In genomic region chr16:11084484-11085024, GRCh38 we compare ENCODE assay signal across 11 cellular contexts.
DNase-seq lines count a peak whose midpoint lies in the region; ATAC-seq and TF ChIP-seq lines count a peak whose summit lies in the region.
"Had no signal": no experiment of that assay in that cellular context is flagged by ENCODE, and none has a peak within 500 bp of the region (broad histone marks: within the 10 kb centered on the region; RNA-seq: fewer than 3 reads in every experiment).

No MANE protein-coding gene starts in this region.

- peak overlapping the region; percentile 16 for H3K27ac ChIP-seq in muscle layer of duodenum (ENCODE audit: low read length)
- H3K27ac ChIP-seq in mesendoderm (ENCODE audit: low read depth, low read length), result no peak overlapping the region
- H3K27ac ChIP-seq in naive thymus-derived CD4-positive, alpha-beta T cell (ENCODE audit: low read depth, low read length), result no peak overlapping the region
- no peak overlapping the region for H3K27ac ChIP-seq in RWPE1
- H3K27ac ChIP-seq: neutrophil had no signal

- H3K23ac ChIP-seq in mesendoderm (ENCODE audit: low read length), result no peak overlapping the region

- H3K4me2 ChIP-seq in mesendoderm (ENCODE audit: low read length), result no peak overlapping the region

- in situ Hi-C loops in ACHN (cut with HindIII; ENCODE audit: low pct_ligation_motif_present, low pct_unique_long_range_greater_than_20kb, low sequenced_read_pairs), result no loop called here

- no peaks in the 10 kb centered on the region for H3K79me2 ChIP-seq in mesendoderm (ENCODE audit: control insufficient read depth, insufficient read depth, low read length)

- no peak overlapping the region for H2BK15ac ChIP-seq in mesendoderm (replicated peaks; ENCODE audit: low read depth)

- no peak overlapping the region for H3K9ac ChIP-seq in mesendoderm (ENCODE audit: low read length)

- no peak overlapping the region for H3K4ac ChIP-seq in mesendoderm (ENCODE audit: low read depth, low read length)

- no peak overlapping the region for H2BK120ac ChIP-seq in mesendoderm (ENCODE audit: low read depth, low read length)

- CTCF ChIA-PET in naive thymus-derived CD4-positive, alpha-beta T cell (lab: Charles Lee), result no interaction called here
- CTCF ChIA-PET in RWPE1 (lab: Yijun Ruan, JAX), result no interaction called here

- no peak for ATAC-seq in naive thymus-derived CD4-positive, alpha-beta T cell
- no peak for ATAC-seq in GM21528 (IDR thresholded peaks at IDR 0.05; ENCODE audit: low FRiP score, unreplicated experiment)

- no peak overlapping the region for H3K4me3 Mint-ChIP-seq in naive thymus-derived CD4-positive, alpha-beta T cell

- WGBS in mesendoderm (ENCODE audit: extremely low coverage, insufficient coverage, low lambda C conversion rate), result no CpG with 5 or more reads among the region's 13 CpGs

- H3K4me3 ChIP-seq in HFF-Myc (replicated peaks; ENCODE audit: low read depth, low read length) (no peak overlapping the region), cardiac fibroblast (replicated peaks in 1 of 2; ENCODE audit: low read depth in 2 of 2, low read length in 2 of 2) (no peak overlapping the region), muscle layer of duodenum (ENCODE audit: low read depth in 1 of 2, low read length in 2 of 2) (no peak overlapping the region), mesendoderm (ENCODE audit: low read length) (no peak overlapping the region)
- no peak overlapping the region for H3K4me3 ChIP-seq in naive thymus-derived CD4-positive, alpha-beta T cell (ENCODE audit: low read length)

- H3K27me3 ChIP-seq in muscle layer of duodenum (ENCODE audit: low read depth, low read length), result no peaks in the 10 kb centered on the region
- H3K27me3 ChIP-seq in mesendoderm (ENCODE audit: insufficient read depth, low read length, poor library complexity), result no peaks in the 10 kb centered on the region
- H3K27me3 ChIP-seq in naive thymus-derived CD4-positive, alpha-beta T cell (ENCODE audit: control insufficient read depth in 2 of 2, insufficient read depth in 2 of 2, low read length in 2 of 2), result no peaks in the 10 kb centered on the region
- H3K27me3 ChIP-seq: neutrophil had no signal

- intact Hi-C loops in naive thymus-derived CD4-positive, alpha-beta T cell (cut with micrococcal nuclease), result no loop called here

- no peak overlapping the region for H2BK5ac ChIP-seq in mesendoderm (ENCODE audit: low read length)

- H3K27me3 Mint-ChIP-seq in naive thymus-derived CD4-positive, alpha-beta T cell, result no peaks in the 10 kb centered on the region

- no peak overlapping the region for H2AK5ac ChIP-seq in mesendoderm (ENCODE audit: low read length)

- no peak overlapping the region for H4K8ac ChIP-seq in mesendoderm (ENCODE audit: low read depth, low read length)

- DNase-seq in ACHN (peak; percentile 65), HFF-Myc (ENCODE audit: extremely low read depth, low read depth) (peak; percentile 91), cardiac fibroblast (ENCODE audit: low read depth in 2 of 2) (peak; percentile 73 to 81), mesendoderm (no peak), RWPE1 (ENCODE audit: low spot score) (no peak)
- DNase-seq in naive thymus-derived CD4-positive, alpha-beta T cell, result no peak
- DNase-seq: effector CD8-positive, alpha-beta T cell; stimulated activated naive CD4-positive, alpha-beta T cell had no signal

- no peak overlapping the region for H4K5ac ChIP-seq in mesendoderm (ENCODE audit: low read length)

- H3K79me1 ChIP-seq in mesendoderm (ENCODE audit: low read length), result no peaks in the 10 kb centered on the region

- no peak overlapping the region for H3K18ac ChIP-seq in mesendoderm (ENCODE audit: low read length)

- peaks cover 2 to 25% (median 4%) of the 10 kb centered on the region in 5 donors for H3K36me3 Mint-ChIP-seq in naive thymus-derived CD4-positive, alpha-beta T cell

- no peaks in the 10 kb centered on the region for H3K9me3 Mint-ChIP-seq in naive thymus-derived CD4-positive, alpha-beta T cell

- no peaks in the 10 kb centered on the region for H3K9me3 ChIP-seq in muscle layer of duodenum (ENCODE audit: control insufficient read depth in 1 of 2, low read length in 2 of 2)
- no peaks in the 10 kb centered on the region for H3K9me3 ChIP-seq in naive thymus-derived CD4-positive, alpha-beta T cell (ENCODE audit: control insufficient read depth in 2 of 3, low read length in 3 of 3)
- H3K9me3 ChIP-seq: neutrophil had no signal

- H3K27ac Mint-ChIP-seq in naive thymus-derived CD4-positive, alpha-beta T cell, result peak overlapping the region in 3 of 9 donors; percentile 5 to 49 (median 34)

- H3K36me3 ChIP-seq in muscle layer of duodenum (ENCODE audit: control insufficient read depth in 1 of 2, insufficient read depth in 2 of 2, low read length in 2 of 2) (no peaks in the 10 kb centered on the region), mesendoderm (ENCODE audit: control insufficient read depth, insufficient read depth, low read length) (no peaks in the 10 kb centered on the region)
- peaks cover 0 to 26% (median 0%) of the 10 kb centered on the region in 3 experiments for H3K36me3 ChIP-seq in naive thymus-derived CD4-positive, alpha-beta T cell (ENCODE audit: control insufficient read depth in 2 of 3, insufficient read depth in 3 of 3, low read length in 3 of 3)

- no peak overlapping the region for H3K56ac ChIP-seq in mesendoderm (ENCODE audit: low read length)

- H3K4me1 ChIP-seq in muscle layer of duodenum (ENCODE audit: control insufficient read depth in 1 of 2, insufficient read depth in 2 of 2, low read length in 2 of 2), result peaks cover 21 to 27% of the 10 kb centered on the region in 2 donors
- peaks cover 6% of the 10 kb centered on the region for H3K4me1 ChIP-seq in mesendoderm (ENCODE audit: control insufficient read depth, low read depth, low read length)
- H3K4me1 ChIP-seq in naive thymus-derived CD4-positive, alpha-beta T cell (ENCODE audit: control insufficient read depth in 2 of 2, insufficient read depth in 2 of 2, low read length in 2 of 2), result peaks cover 0 to 21% of the 10 kb centered on the region in 2 donors

- POLR2A ChIA-PET in naive thymus-derived CD4-positive, alpha-beta T cell (lab: Charles Lee), result no interaction called here
- POLR2A ChIA-PET in RWPE1 (lab: Yijun Ruan, JAX; ENCODE audit: low non-redundant PET), result no interaction called here

- H3K4me1 Mint-ChIP-seq in naive thymus-derived CD4-positive, alpha-beta T cell, result peaks cover 12 to 79% (median 38%) of the 10 kb centered on the region in 7 donors

- TF ChIP-seq CTCF in HFF-Myc (IDR thresholded peaks at IDR 0.05; ENCODE audit: low read depth, low read length, missing control alignments) (no peak), cardiac fibroblast (IDR thresholded peaks at IDR 0.05; ENCODE audit: low read depth, low read length) (no peak), RWPE1 (conservative IDR thresholded peaks at IDR 0.05; ENCODE audit: low read depth) (no peak)

Comparison
In these comparisons a context has a peak if more than half of its experiments do, and no peak if none do; other contexts are left out.
1. DNase-seq: peak in ACHN (single experiment), HFF-Myc (single experiment) and cardiac fibroblast (2 of 2); none in mesendoderm (single experiment), naive thymus-derived CD4-positive, alpha-beta T cell (0 of 9) and RWPE1 (single experiment).